ENCODE assay signal across 23 cellular contexts in the genomic region with DNA sequence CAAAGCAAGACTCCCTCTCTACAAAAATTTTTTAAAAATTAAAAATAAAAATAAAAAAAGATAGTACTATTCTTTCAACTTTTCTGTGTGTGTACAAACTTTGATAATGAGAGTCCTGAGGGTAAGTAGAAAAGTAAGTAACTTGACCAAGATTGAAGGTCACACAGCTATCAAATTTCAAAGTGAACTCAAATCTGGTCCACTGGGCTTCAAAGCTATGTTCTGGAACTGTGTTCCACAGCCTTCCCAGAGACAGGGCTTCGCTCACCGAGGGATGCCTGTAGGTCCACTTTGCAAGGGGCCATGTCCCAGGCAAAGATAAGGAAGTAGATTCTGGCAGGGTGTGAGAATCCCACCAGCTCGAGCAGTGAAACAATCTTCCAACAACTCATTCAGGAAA.
"Had no signal": no experiment of that assay in that cellular context is flagged by ENCODE, and none has a peak within 500 bp of the region (broad histone marks: within the 10 kb centered on the region; RNA-seq: fewer than 3 reads in every experiment).

No MANE protein-coding gene starts in this region.

- H3K4me1 ChIP-seq: left lung had no signal

- FAIRE-seq: colon, endothelial cell of umbilical vein, frontal cortex had no signal

- ATAC-seq: foreskin keratinocyte; gastroesophageal sphincter; heart left ventricle; left cardiac atrium; left lung; left ventricle myocardium superior; lower lobe of right lung; naive thymus-derived CD4-positive, alpha-beta T cell had no signal

- H2AFZ ChIP-seq: hepatocyte had no signal

- H3K9me3 ChIP-seq: esophagus muscularis mucosa, gastroesophageal sphincter, heart left ventricle, left lung, lower lobe of right lung had no signal

- H3K36me3 ChIP-seq: esophagus muscularis mucosa, gastroesophageal sphincter, heart left ventricle, left lung, lower lobe of right lung had no signal

- H3K79me2 ChIP-seq: hepatocyte had no signal

- H3K27me3 ChIP-seq: dorsolateral prefrontal cortex, esophagus muscularis mucosa, gastroesophageal sphincter, hepatocyte had no signal

- H3K4me3 ChIP-seq: coronary artery, dorsolateral prefrontal cortex, esophagus muscularis mucosa, gastroesophageal sphincter, heart left ventricle, hepatocyte, left lung, lower lobe of right lung had no signal

- H3K27ac ChIP-seq: coronary artery, esophagus muscularis mucosa, foreskin keratinocyte, heart left ventricle, hepatocyte, left lung, lower lobe of right lung had no signal

- DNase-seq: dermis blood vessel endothelial cell; dorsolateral prefrontal cortex; effector CD4-positive, alpha-beta T cell; effector memory CD4-positive, alpha-beta T cell; foreskin keratinocyte; heart left ventricle; hypothalamus; immature natural killer cell; islet precursor cell; left cardiac atrium; left lung; left ventricle myocardium superior; lower lobe of right lung; mesenchymal stem cell; midbrain; naive thymus-derived CD4-positive, alpha-beta T cell had no signal

- H3K4me2 ChIP-seq: hepatocyte had no signal
